1 cellular context compared by ENCODE assay signal in the genomic region with DNA sequence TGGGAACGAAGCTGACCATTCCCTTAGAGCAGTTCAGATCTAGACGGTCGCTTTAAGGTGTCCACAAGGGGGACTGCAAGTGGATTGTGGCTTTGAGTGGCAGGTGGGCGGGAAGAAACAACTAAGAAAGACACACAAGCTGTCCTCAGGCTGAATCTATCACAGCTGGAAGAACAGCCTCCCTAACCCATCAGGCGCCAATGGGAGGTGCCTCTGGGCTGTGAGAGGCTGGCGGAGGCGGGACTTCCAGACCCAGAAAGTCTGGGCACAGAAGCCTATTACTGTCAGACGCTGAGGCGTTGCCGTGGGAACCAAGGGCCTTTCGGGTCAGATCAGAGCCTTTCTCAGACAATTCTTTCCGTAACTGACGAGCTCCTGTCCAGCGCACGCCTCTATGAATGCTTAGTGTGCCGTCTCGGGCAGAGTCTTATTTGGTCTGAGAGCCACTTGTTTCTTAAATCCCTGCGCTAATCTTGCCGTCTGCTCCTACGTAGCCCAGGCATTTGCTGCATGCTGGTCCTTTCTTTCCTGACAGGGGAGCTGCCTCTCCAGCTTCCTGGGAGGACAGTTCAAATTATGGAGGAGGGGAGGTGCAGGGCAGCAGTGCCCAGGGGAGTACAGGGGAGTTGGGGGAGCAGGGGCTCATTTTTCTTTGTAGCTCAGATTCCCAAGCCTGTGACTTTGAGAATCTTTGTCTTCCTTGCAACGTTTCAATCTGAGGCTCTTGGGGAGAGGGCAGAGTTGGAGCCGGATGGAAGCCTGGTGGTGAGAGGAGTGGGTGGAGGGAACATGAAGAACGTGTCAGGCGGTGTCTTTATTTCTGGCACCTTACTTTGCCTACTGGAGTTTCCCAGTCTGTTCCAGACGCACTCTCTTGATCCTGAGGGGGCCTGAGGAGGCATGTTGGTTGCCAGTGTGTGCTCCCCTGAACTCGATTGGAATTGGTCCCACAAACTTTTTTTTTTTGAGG.
TF ChIP-seq lines count a peak whose summit lies in the region.

No MANE protein-coding gene starts in this region.

TF ChIP-seq in HEK293, 187 proteins besides CTCF, POLR2A, EP300 and RAD21 (continued from another document):
- TF ChIP-seq ELK4 (IDR thresholded peaks at IDR 0.05; ENCODE audit: borderline replicate concordance, low read depth, low read length) (no peak), ZNF23 (tag by site-specific recombination; IDR thresholded peaks at IDR 0.05; ENCODE audit: borderline replicate concordance) (no peak), ZBTB17 (tag by site-specific recombination; IDR thresholded peaks at IDR 0.05) (0 out of 2 replicates have a peak, but pooled peaks have one; percentile 43), ZNF354C (tag by site-specific recombination; IDR thresholded peaks at IDR 0.05; ENCODE audit: borderline replicate concordance, low read depth) (no peak), ZNF184 (tag by site-specific recombination; IDR thresholded peaks at IDR 0.05) (no peak), ZNF398 (tag by site-specific recombination; IDR thresholded peaks at IDR 0.05) (no peak), ZBTB1 (tag by site-specific recombination; IDR thresholded peaks at IDR 0.05) (no peak), SP2 (tag by site-specific recombination; IDR thresholded peaks at IDR 0.05) (peak; percentile 84), REST (tag by site-specific recombination; IDR thresholded peaks at IDR 0.05) (no peak), ZSCAN16 (tag by site-specific recombination; IDR thresholded peaks at IDR 0.05) (no peak), ZNF76 (tag by site-specific recombination; IDR thresholded peaks at IDR 0.05; ENCODE audit: borderline replicate concordance, low read depth) (0 out of 2 replicates have a peak, but pooled peaks have one; percentile 21)
- TF ChIP-seq, protein P1, sequence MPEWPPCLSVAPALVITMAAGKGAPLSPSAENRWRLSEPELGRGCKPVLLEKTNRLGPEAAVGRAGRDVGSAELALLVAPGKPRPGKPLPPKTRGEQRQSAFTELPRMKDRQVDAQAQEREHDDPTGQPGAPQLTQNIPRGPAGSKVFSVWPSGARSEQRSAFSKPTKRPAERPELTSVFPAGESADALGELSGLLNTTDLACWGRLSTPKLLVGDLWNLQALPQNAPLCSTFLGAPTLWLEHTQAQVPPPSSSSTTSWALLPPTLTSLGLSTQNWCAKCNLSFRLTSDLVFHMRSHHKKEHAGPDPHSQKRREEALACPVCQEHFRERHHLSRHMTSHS (tag by site-specific recombination; IDR thresholded peaks at IDR 0.05) = no peak
TF ChIP-seq in HEK293: peak in this region for 5.
